ENCODE assay signal across 22 cellular contexts in the genomic region with DNA sequence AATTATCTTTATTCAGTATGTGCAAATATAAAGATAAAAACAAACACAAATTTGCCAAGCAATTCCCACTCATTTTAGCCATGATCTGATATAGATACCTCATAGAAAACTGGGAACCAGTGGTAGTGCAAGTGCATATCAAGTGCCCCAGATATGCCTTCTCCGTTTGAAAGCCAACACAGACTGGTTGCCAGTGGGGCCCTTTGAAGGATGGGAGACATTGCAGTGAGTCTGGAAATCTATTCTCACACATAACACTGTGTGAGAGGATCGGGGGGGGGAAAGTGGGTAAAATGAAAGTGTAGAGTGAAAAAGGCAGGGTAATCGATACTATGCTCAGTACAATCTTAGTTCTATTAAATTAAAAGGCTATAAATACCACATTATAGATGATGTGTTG.
DNase-seq lines count a peak whose midpoint lies in the region; ATAC-seq and TF ChIP-seq lines count a peak whose summit lies in the region.
"Had no signal": no experiment of that assay in that cellular context is flagged by ENCODE, and none has a peak within 500 bp of the region (broad histone marks: within the 10 kb centered on the region; RNA-seq: fewer than 3 reads in every experiment).

No MANE protein-coding gene starts in this region.

- no peaks in the 10 kb centered on the region for H3K9me3 ChIP-seq in CD4-positive, CD25-positive, alpha-beta regulatory T cell (ENCODE audit: control insufficient read depth in 2 of 2, low read length in 2 of 2)
- H3K9me3 ChIP-seq in CD8-positive, alpha-beta T cell (ENCODE audit: low read length), result no peaks in the 10 kb centered on the region
- H3K9me3 ChIP-seq: upper lobe of left lung had no signal

- DNase-seq in CD4-positive, CD25-positive, alpha-beta regulatory T cell, result no peak
- no peak for DNase-seq in CD8-positive, alpha-beta T cell
- DNase-seq in cerebellar cortex (ENCODE audit: low spot score) (peak; percentile 57), mesothelial cell of epicardium (ENCODE audit: low spot score in 2 of 2, unreplicated experiment in 2 of 2) (no peak), foreskin keratinocyte (no peak), sciatic nerve (ENCODE audit: low spot score) (no peak)
- no peak for DNase-seq in T-helper 2 cell treated with Interferon-gamma antibody and Interleukin-4, amounts not matched to agents 5 μg/mL and 100 μg/mL, for 36 hours (ENCODE audit: low spot score)
- DNase-seq: activated B cell treated with CpG ODN at 0.5 μM for 24 hours; activated CD8-positive, alpha-beta memory T cell treated with anti-CD3 and anti-CD28 coated beads, Interleukin-2, amount 50 U/mL, for 4 hours; Calu3; DND-41; erythroblast; glutamatergic neuron; GOT3; HFFc6; NCI-H1105; NCI-H187 treated with DMSO at 0.1 percent for 48 hours; NCI-H510A treated with DMSO at 0.1 percent for 48 hours; stimulated activated naive B cell treated with anti-CD40 and anti-IgM and Interleukin-4, amounts not matched to agents 10 μg/mL and 1 μg/mL and 100 μg/mL, for 72 hours; T-helper 1 cell; upper lobe of left lung had no signal

- H3K4me3 ChIP-seq in CD4-positive, CD25-positive, alpha-beta regulatory T cell (ENCODE audit: low read depth, low read length), result no peak overlapping the region
- no peak overlapping the region for H3K4me3 ChIP-seq in CD8-positive, alpha-beta T cell (ENCODE audit: low read depth, low read length)
- H3K4me3 ChIP-seq: skin epidermis, upper lobe of left lung had no signal

- no peaks in the 10 kb centered on the region for H3K27me3 ChIP-seq in CD4-positive, CD25-positive, alpha-beta regulatory T cell (ENCODE audit: control insufficient read depth, insufficient read depth, low read length)
- no peaks in the 10 kb centered on the region for H3K27me3 ChIP-seq in CD8-positive, alpha-beta T cell (ENCODE audit: insufficient read depth, low read length)
- no peaks in the 10 kb centered on the region for H3K27me3 ChIP-seq in foreskin keratinocyte
- H3K27me3 ChIP-seq: upper lobe of left lung had no signal

- H3K36me3 Mint-ChIP-seq in CD4-positive, CD25-positive, alpha-beta regulatory T cell, result peaks cover 10% of the 10 kb centered on the region
- H3K36me3 Mint-ChIP-seq in CD8-positive, alpha-beta T cell, result peaks cover 28% of the 10 kb centered on the region
- peaks cover 9% of the 10 kb centered on the region for H3K36me3 Mint-ChIP-seq in mesothelial cell of epicardium
- H3K36me3 Mint-ChIP-seq in T-helper 2 cell treated with Interferon-gamma antibody and Interleukin-4, amounts not matched to agents 5 μg/mL and 100 μg/mL, for 36 hours (ENCODE audit: low read depth), result peaks cover 45% of the 10 kb centered on the region

- H3K9me3 Mint-ChIP-seq in CD4-positive, CD25-positive, alpha-beta regulatory T cell, result peaks cover 0 to 2% (median 0%) of the 10 kb centered on the region in 7 donors
- H3K9me3 Mint-ChIP-seq in CD8-positive, alpha-beta T cell, result peaks cover 3% of the 10 kb centered on the region
- H3K9me3 Mint-ChIP-seq in mesothelial cell of epicardium, result no peaks in the 10 kb centered on the region
- no peaks in the 10 kb centered on the region for H3K9me3 Mint-ChIP-seq in T-helper 2 cell treated with Interferon-gamma antibody and Interleukin-4, amounts not matched to agents 5 μg/mL and 100 μg/mL, for 36 hours
- H3K9me3 Mint-ChIP-seq: activated B cell treated with CpG ODN at 0.5 μM for 24 hours; HFFc6; stimulated activated naive B cell treated with anti-CD40 and anti-IgM and Interleukin-4, amounts not matched to agents 10 μg/mL and 1 μg/mL and 100 μg/mL, for 72 hours had no signal

- intact Hi-C loops in CD8-positive, alpha-beta T cell (cut with DNase I, micrococcal nuclease), result loop anchor here in 1 of 2 experiments (2.0 to 5.0 kb wide), 3 partner anchors 15 to 37 kb away; no protein-coding TSS in a partner anchor
- intact Hi-C loops in sciatic nerve (cut with DNase I), result no loop called here

- no peaks in the 10 kb centered on the region for H3K27me3 Mint-ChIP-seq in CD4-positive, CD25-positive, alpha-beta regulatory T cell
- H3K27me3 Mint-ChIP-seq in CD8-positive, alpha-beta T cell (ENCODE audit: low read depth), result no peaks in the 10 kb centered on the region
- no peaks in the 10 kb centered on the region for H3K27me3 Mint-ChIP-seq in mesothelial cell of epicardium (ENCODE audit: low read depth)
- H3K27me3 Mint-ChIP-seq in T-helper 2 cell treated with Interferon-gamma antibody and Interleukin-4, amounts not matched to agents 5 μg/mL and 100 μg/mL, for 36 hours (ENCODE audit: low read depth), result no peaks in the 10 kb centered on the region
- H3K27me3 Mint-ChIP-seq: activated B cell treated with CpG ODN at 0.5 μM for 24 hours; stimulated activated naive B cell treated with anti-CD40 and anti-IgM and Interleukin-4, amounts not matched to agents 10 μg/mL and 1 μg/mL and 100 μg/mL, for 72 hours had no signal

- peak overlapping the region in 2 of 3 donors; percentile 33 to 40 for H3K27ac Mint-ChIP-seq in CD4-positive, CD25-positive, alpha-beta regulatory T cell
- peak overlapping the region; percentile 7 for H3K27ac Mint-ChIP-seq in CD8-positive, alpha-beta T cell
- H3K27ac Mint-ChIP-seq in mesothelial cell of epicardium, result peak overlapping the region; percentile 50
- no peak overlapping the region for H3K27ac Mint-ChIP-seq in T-helper 2 cell treated with Interferon-gamma antibody and Interleukin-4, amounts not matched to agents 5 μg/mL and 100 μg/mL, for 36 hours
- H3K27ac Mint-ChIP-seq: activated B cell treated with CpG ODN at 0.5 μM for 24 hours; HFFc6; stimulated activated naive B cell treated with anti-CD40 and anti-IgM and Interleukin-4, amounts not matched to agents 10 μg/mL and 1 μg/mL and 100 μg/mL, for 72 hours had no signal

- CTCF ChIA-PET in CD8-positive, alpha-beta T cell (lab: Charles Lee), result no interaction called here

- no peak for ATAC-seq in CD4-positive, CD25-positive, alpha-beta regulatory T cell (ENCODE audit: low read depth in 2 of 2)
- peak; percentile 29 for ATAC-seq in CD8-positive, alpha-beta T cell
- ATAC-seq in foreskin keratinocyte (no peak), sciatic nerve (no peak)
- ATAC-seq: stimulated activated naive B cell treated with anti-CD40 and anti-IgM and Interleukin-4, amounts not matched to agents 10 μg/mL and 1 μg/mL and 100 μg/mL, for 72 hours had no signal

- H3K27ac ChIP-seq in CD4-positive, CD25-positive, alpha-beta regulatory T cell (ENCODE audit: insufficient read depth, low read length, poor library complexity, severe bottlenecking), result no peak overlapping the region
- H3K27ac ChIP-seq in CD8-positive, alpha-beta T cell (ENCODE audit: low read depth, low read length), result no peak overlapping the region
- no peak overlapping the region for H3K27ac ChIP-seq in foreskin keratinocyte
- H3K27ac ChIP-seq: skin epidermis, upper lobe of left lung had no signal

- TF ChIP-seq CTCF in CD8-positive, alpha-beta T cell (IDR thresholded peaks at IDR 0.05), result no peak
- TF ChIP-seq CTCF in mesothelial cell of epicardium (IDR thresholded peaks at IDR 0.05; ENCODE audit: unreplicated experiment) (no peak), foreskin keratinocyte (conservative IDR thresholded peaks at IDR 0.05) (no peak)

- H3K4me1 ChIP-seq in CD4-positive, CD25-positive, alpha-beta regulatory T cell (ENCODE audit: control insufficient read depth, insufficient read depth, low read length, poor library complexity, severe bottlenecking), result no peaks in the 10 kb centered on the region
- H3K4me1 ChIP-seq in CD8-positive, alpha-beta T cell (ENCODE audit: insufficient read depth, low read length), result peaks cover 47% of the 10 kb centered on the region
- H3K4me1 ChIP-seq in foreskin keratinocyte, result peaks cover 4% of the 10 kb centered on the region

- H3K36me3 ChIP-seq in CD4-positive, CD25-positive, alpha-beta regulatory T cell (ENCODE audit: control insufficient read depth, insufficient read depth, low read length), result no peaks in the 10 kb centered on the region
- no peaks in the 10 kb centered on the region for H3K36me3 ChIP-seq in CD8-positive, alpha-beta T cell (ENCODE audit: insufficient read depth, low read length)
- H3K36me3 ChIP-seq: upper lobe of left lung had no signal

- H3K4me1 Mint-ChIP-seq in CD4-positive, CD25-positive, alpha-beta regulatory T cell, result peaks cover 45 to 66% (median 55%) of the 10 kb centered on the region in 4 donors
- H3K4me1 Mint-ChIP-seq in CD8-positive, alpha-beta T cell (ENCODE audit: low read depth), result peaks cover 68% of the 10 kb centered on the region
- H3K4me1 Mint-ChIP-seq in mesothelial cell of epicardium, result peaks cover 61% of the 10 kb centered on the region
- H3K4me1 Mint-ChIP-seq in T-helper 2 cell treated with Interferon-gamma antibody and Interleukin-4, amounts not matched to agents 5 μg/mL and 100 μg/mL, for 36 hours (ENCODE audit: low read depth), result peaks cover 29% of the 10 kb centered on the region

- POLR2A ChIA-PET in CD8-positive, alpha-beta T cell (lab: Charles Lee), result no interaction called here

- H3K4me3 Mint-ChIP-seq in CD4-positive, CD25-positive, alpha-beta regulatory T cell, result no peak overlapping the region
- H3K4me3 Mint-ChIP-seq in CD8-positive, alpha-beta T cell, result no peak overlapping the region
- no peak overlapping the region for H3K4me3 Mint-ChIP-seq in mesothelial cell of epicardium
- no peak overlapping the region for H3K4me3 Mint-ChIP-seq in T-helper 2 cell treated with Interferon-gamma antibody and Interleukin-4, amounts not matched to agents 5 μg/mL and 100 μg/mL, for 36 hours
- H3K4me3 Mint-ChIP-seq: activated B cell treated with CpG ODN at 0.5 μM for 24 hours; HFFc6; stimulated activated naive B cell treated with anti-CD40 and anti-IgM and Interleukin-4, amounts not matched to agents 10 μg/mL and 1 μg/mL and 100 μg/mL, for 72 hours had no signal
